Comparison of ENCODE assay signal across 18 cellular contexts in genomic region chr11:106714179-106714578, GRCh38.
DNase-seq lines count a peak whose midpoint lies in the region; ATAC-seq and TF ChIP-seq lines count a peak whose summit lies in the region.
"Had no signal": no experiment of that assay in that cellular context is flagged by ENCODE, and none has a peak within 500 bp of the region (broad histone marks: within the 10 kb centered on the region; RNA-seq: fewer than 3 reads in every experiment).

No MANE protein-coding gene starts in this region.

- no peaks in the 10 kb centered on the region for H3K36me3 ChIP-seq in GM23338 (ENCODE audit: insufficient read depth)
- H3K36me3 ChIP-seq in SK-N-SH (replicated peaks in 1 of 2; ENCODE audit: control insufficient read depth in 1 of 2, insufficient read depth in 2 of 2, low read length in 1 of 2), result no peaks in the 10 kb centered on the region
- no peaks in the 10 kb centered on the region for H3K36me3 ChIP-seq in CD4-positive, alpha-beta memory T cell (ENCODE audit: insufficient read depth, low read length)

- intact Hi-C loops in CD4-positive, alpha-beta memory T cell (cut with micrococcal nuclease), result no loop called here

- no peak overlapping the region for H3K9ac ChIP-seq in SK-N-SH

- peak overlapping the region; percentile 7; the same call in 1 of the 2 replicates for H2AFZ ChIP-seq in GM23338
- H2AFZ ChIP-seq in SK-N-SH (ENCODE audit: low read depth), result no peak overlapping the region

- H3K4me3 ChIP-seq in GM23338 (no peak overlapping the region), SK-N-SH (ENCODE audit: low read depth in 2 of 2, low read length in 1 of 2) (no peak overlapping the region), skeletal muscle cell (ENCODE audit: low read depth, low read length) (no peak overlapping the region)
- H3K4me3 ChIP-seq in CD4-positive, alpha-beta memory T cell (ENCODE audit: low read length in 2 of 2), result no peak overlapping the region

- no peak overlapping the region for H3K4me3 Mint-ChIP-seq in GM23338
- H3K4me3 Mint-ChIP-seq in glutamatergic neuron (ENCODE audit: unreplicated experiment), result no peak overlapping the region
- H3K4me3 Mint-ChIP-seq in CD4-positive, alpha-beta memory T cell, result no peak overlapping the region
- H3K4me3 Mint-ChIP-seq: H9, IgD-negative memory B cell had no signal

- H3K27me3 ChIP-seq in GM23338 (ENCODE audit: insufficient read depth) (no peaks in the 10 kb centered on the region), SK-N-SH (ENCODE audit: insufficient read depth) (no peaks in the 10 kb centered on the region)
- no peaks in the 10 kb centered on the region for H3K27me3 ChIP-seq in CD4-positive, alpha-beta memory T cell (ENCODE audit: insufficient read depth, low read length)

- peaks cover 4% of the 10 kb centered on the region for H3K27me3 Mint-ChIP-seq in GM23338 (ENCODE audit: insufficient read depth, low read depth, poor library complexity)
- H3K27me3 Mint-ChIP-seq in glutamatergic neuron (ENCODE audit: unreplicated experiment), result no peaks in the 10 kb centered on the region
- H3K27me3 Mint-ChIP-seq in CD4-positive, alpha-beta memory T cell, result no peaks in the 10 kb centered on the region
- H3K27me3 Mint-ChIP-seq: IgD-negative memory B cell had no signal

- H3K4me2 ChIP-seq in GM23338 (no peak overlapping the region), SK-N-SH (no peak overlapping the region)

- H3K27ac Mint-ChIP-seq in GM23338 (no peak overlapping the region), glutamatergic neuron (ENCODE audit: unreplicated experiment) (no peak overlapping the region)
- H3K27ac Mint-ChIP-seq in CD4-positive, alpha-beta memory T cell, result no peak overlapping the region
- H3K27ac Mint-ChIP-seq: IgD-negative memory B cell had no signal

- H4K20me1 ChIP-seq in GM23338 (replicated peaks; ENCODE audit: insufficient read depth) (no peaks in the 10 kb centered on the region), SK-N-SH (ENCODE audit: insufficient read depth) (no peaks in the 10 kb centered on the region)

- H3K27ac ChIP-seq in GM23338 (ENCODE audit: low read depth) (no peak overlapping the region), SK-N-SH (ENCODE audit: low read depth in 2 of 2, low read length in 1 of 2) (no peak overlapping the region; a peak in 1 of 4 replicates)
- H3K27ac ChIP-seq in CD4-positive, alpha-beta memory T cell (ENCODE audit: low read depth, low read length), result no peak overlapping the region
- H3K27ac ChIP-seq: C4-2B had no signal

- no peak for ATAC-seq in GM23338

- peaks cover 9% of the 10 kb centered on the region; the same call in 1 of the 2 replicates for H3K4me1 ChIP-seq in GM23338 (ENCODE audit: insufficient read depth)
- H3K4me1 ChIP-seq in SK-N-SH (ENCODE audit: control insufficient read depth in 1 of 2, insufficient read depth in 2 of 2, low read depth in 1 of 2, low read length in 1 of 2), result peaks cover 0 to 4% of the 10 kb centered on the region in 2 experiments; a peak in 2 of 4 replicates
- no peaks in the 10 kb centered on the region for H3K4me1 ChIP-seq in CD4-positive, alpha-beta memory T cell (ENCODE audit: insufficient read depth, low read length)

- 91% methylated on average over 1 of the region's 1 CpG for WGBS in SK-N-SH (ENCODE audit: low lambda C conversion rate)

- peaks cover 5% of the 10 kb centered on the region; the same call in 2 of the 3 replicates for H3K4me1 Mint-ChIP-seq in GM23338
- peaks cover 3% of the 10 kb centered on the region for H3K4me1 Mint-ChIP-seq in glutamatergic neuron (ENCODE audit: low read depth, unreplicated experiment)
- no peaks in the 10 kb centered on the region for H3K4me1 Mint-ChIP-seq in CD4-positive, alpha-beta memory T cell
- H3K4me1 Mint-ChIP-seq: IgD-negative memory B cell had no signal

- H3F3A ChIP-seq in GM23338 (replicated peaks; ENCODE audit: low read depth) (no peaks in the 10 kb centered on the region), SK-N-SH (replicated peaks; ENCODE audit: insufficient read depth) (no peaks in the 10 kb centered on the region)

- TF ChIP-seq CTCF in GM23338 (conservative IDR thresholded peaks at IDR 0.05; ENCODE audit: low read depth in 2 of 2), result no peak
- TF ChIP-seq CTCF in SK-N-SH (IDR thresholded peaks at IDR 0.05), result no peak
- no peak for TF ChIP-seq CTCF in glutamatergic neuron (IDR thresholded peaks at IDR 0.05; ENCODE audit: partially characterized antibody, unreplicated experiment)

- H3K36me3 Mint-ChIP-seq in GM23338 (ENCODE audit: low read depth) (no peaks in the 10 kb centered on the region), glutamatergic neuron (ENCODE audit: unreplicated experiment) (no peaks in the 10 kb centered on the region)
- no peaks in the 10 kb centered on the region for H3K36me3 Mint-ChIP-seq in CD4-positive, alpha-beta memory T cell
- H3K36me3 Mint-ChIP-seq: IgD-negative memory B cell had no signal

- POLR2A ChIA-PET in SK-N-SH (lab: Yijun Ruan, JAX), result no interaction called here
- POLR2A ChIA-PET in CD4-positive, alpha-beta memory T cell (lab: Charles Lee; ENCODE audit: partially characterized antibody), result no interaction called here

- no peak for TF ChIP-seq EP300 in SK-N-SH (IDR thresholded peaks at IDR 0.05; ENCODE audit: borderline replicate concordance in 1 of 2, low read depth in 1 of 2, low read length in 1 of 2)

- H3K9me3 Mint-ChIP-seq in GM23338, result no peaks in the 10 kb centered on the region
- no peaks in the 10 kb centered on the region for H3K9me3 Mint-ChIP-seq in glutamatergic neuron (ENCODE audit: unreplicated experiment)
- H3K9me3 Mint-ChIP-seq in CD4-positive, alpha-beta memory T cell, result peaks cover 0 to 15% (median 4%) of the 10 kb centered on the region in 8 donors
- H3K9me3 Mint-ChIP-seq: H9 had no signal

- no peaks in the 10 kb centered on the region for H3K79me2 ChIP-seq in GM23338 (replicated peaks; ENCODE audit: insufficient read depth)
- no peaks in the 10 kb centered on the region for H3K79me2 ChIP-seq in SK-N-SH (ENCODE audit: insufficient read depth)

- CTCF ChIA-PET in SK-N-SH (lab: Yijun Ruan, JAX), result no interaction called here
- CTCF ChIA-PET in CD4-positive, alpha-beta memory T cell (lab: Charles Lee; ENCODE audit: partially characterized antibody), result no interaction called here

- DNase-seq in GM23338 (ENCODE audit: low spot score) (no peak), SK-N-SH (no peak), fibroblast of peridontal ligament (ENCODE audit: extremely low read depth) (peak; percentile 60), skeletal muscle cell (ENCODE audit: low read depth) (peak; percentile 18), NCI-H510A treated with DMSO at 0.1 percent for 48 hours (lab: John Stamatoyannopoulos, UW) (no peak), glutamatergic neuron (no peak), NOMO-1 treated with DMSO at 0.1 percent for 48 hours (lab: John Stamatoyannopoulos, UW; ENCODE audit: unreplicated experiment) (no peak)
- DNase-seq in CD4-positive, alpha-beta memory T cell, result no peak
- DNase-seq: COR-L47, DMS153, H9, NCI-H1048, NCI-H146, NCI-H345, NCI-H69, SIG-M5 had no signal

- no peaks in the 10 kb centered on the region for H3K9me3 ChIP-seq in SK-N-SH
- H3K9me3 ChIP-seq in CD4-positive, alpha-beta memory T cell (ENCODE audit: control insufficient read depth in 1 of 2, low read length in 2 of 2), result no peaks in the 10 kb centered on the region

- H3K9me2 ChIP-seq in GM23338 (ENCODE audit: insufficient read depth) (no peaks in the 10 kb centered on the region), SK-N-SH (no peaks in the 10 kb centered on the region)

- no peak for TF ChIP-seq RAD21 in SK-N-SH (IDR thresholded peaks at IDR 0.05; ENCODE audit: low read length)

TF ChIP-seq in GM23338, 12 proteins besides CTCF, POLR2A, EP300 and RAD21 (continues in another document):
- no peak for TF ChIP-seq EZH2phosphoT487 (IDR thresholded peaks at IDR 0.05; ENCODE audit: unreplicated experiment)
- TF ChIP-seq ETS1 (IDR thresholded peaks at IDR 0.05), result no peak
- TF ChIP-seq NANOG (IDR thresholded peaks at IDR 0.05; ENCODE audit: borderline replicate concordance), result no peak
- TF ChIP-seq STAT1 (IDR thresholded peaks at IDR 0.05; ENCODE audit: unreplicated experiment), result no peak
- TF ChIP-seq JUNB (IDR thresholded peaks at IDR 0.05; ENCODE audit: unreplicated experiment), result no peak
- no peak for TF ChIP-seq CREB1 (CRISPR knock-in tag; IDR thresholded peaks at IDR 0.05; ENCODE audit: low read depth)

TF ChIP-seq in SK-N-SH, 30 proteins besides CTCF, POLR2A, EP300 and RAD21:
- 0 out of 2 replicates have a peak, but pooled peaks have one; percentile 9 for TF ChIP-seq TCF12 (IDR thresholded peaks at IDR 0.05)
- TF ChIP-seq SMC3 (IDR thresholded peaks at IDR 0.05; ENCODE audit: low read depth, low read length), result no peak
TF ChIP-seq in SK-N-SH: peak in this region for 1.

Comparison
In these comparisons a context has a peak if more than half of its experiments do, and no peak if none do; other contexts are left out.
1. DNase-seq: peak in fibroblast of peridontal ligament (single experiment) and skeletal muscle cell (single experiment); none in GM23338 (single experiment), SK-N-SH (single experiment), NCI-H510A treated with DMSO at 0.1 percent for 48 hours (single experiment), glutamatergic neuron (single experiment), CD4-positive, alpha-beta memory T cell (0 of 5) and NOMO-1 treated with DMSO at 0.1 percent for 48 hours (single experiment).